Comparison of ENCODE assay signal across 27 cellular contexts in genomic region chr4:169848018-169848417, GRCh38.
"Had no signal": no experiment of that assay in that cellular context is flagged by ENCODE, and none has a peak within 500 bp of the region (broad histone marks: within the 10 kb centered on the region; RNA-seq: fewer than 3 reads in every experiment).

No MANE protein-coding gene starts in this region.

- H3K9me3 ChIP-seq: ovary, psoas muscle, right lobe of liver, sigmoid colon, stomach, thoracic aorta, thyroid gland, tibial nerve, upper lobe of left lung, vagina had no signal

- H3K27ac Mint-ChIP-seq: nephron; neural progenitor cell; progenitor cell of endocrine pancreas; stimulated activated effector memory CD8-positive, alpha-beta T cell treated with anti-CD3 and anti-CD28 coated beads, Interleukin-12 subunit alpha, Interleukin-12 subunit beta, amount 100 ng/mL, for 72 hours; stimulated activated naive B cell treated with anti-CD40 and anti-IgM and Interleukin-4, amounts not matched to agents 10 μg/mL and 1 μg/mL and 100 μg/mL, for 72 hours; stimulated activated naive CD8-positive, alpha-beta T cell treated with anti-CD3 and anti-CD28 coated beads, Interleukin-15, Interleukin-2, amounts not matched to agents 100 ng/mL and 50 ng/mL, for 24 hours had no signal

- H3K36me3 ChIP-seq: neural progenitor cell, ovary, right lobe of liver, sigmoid colon, stomach, thoracic aorta, thyroid gland, tibial nerve, upper lobe of left lung, vagina had no signal

- ATAC-seq: psoas muscle; right cardiac atrium; right lobe of liver; stimulated activated effector memory CD8-positive, alpha-beta T cell treated with anti-CD3 and anti-CD28 coated beads, Interleukin-12 subunit alpha, Interleukin-12 subunit beta, amount 100 ng/mL, for 72 hours; stimulated activated naive B cell treated with anti-CD40 and anti-IgM and Interleukin-4, amounts not matched to agents 10 μg/mL and 1 μg/mL and 100 μg/mL, for 72 hours had no signal

- H3K4me1 Mint-ChIP-seq: neural progenitor cell; stimulated activated effector memory CD8-positive, alpha-beta T cell treated with anti-CD3 and anti-CD28 coated beads, Interleukin-12 subunit alpha, Interleukin-12 subunit beta, amount 100 ng/mL, for 72 hours; stimulated activated naive B cell treated with anti-CD40 and anti-IgM and Interleukin-4, amounts not matched to agents 10 μg/mL and 1 μg/mL and 100 μg/mL, for 72 hours had no signal

- H3K9me3 Mint-ChIP-seq: nephron; neural progenitor cell; stimulated activated effector memory CD8-positive, alpha-beta T cell treated with anti-CD3 and anti-CD28 coated beads, Interleukin-12 subunit alpha, Interleukin-12 subunit beta, amount 100 ng/mL, for 72 hours; stimulated activated naive B cell treated with anti-CD40 and anti-IgM and Interleukin-4, amounts not matched to agents 10 μg/mL and 1 μg/mL and 100 μg/mL, for 72 hours; stimulated activated naive CD8-positive, alpha-beta T cell treated with anti-CD3 and anti-CD28 coated beads, Interleukin-15, Interleukin-2, amounts not matched to agents 100 ng/mL and 50 ng/mL, for 24 hours had no signal

- H3K4me3 Mint-ChIP-seq: nephron; neural progenitor cell; stimulated activated effector memory CD8-positive, alpha-beta T cell treated with anti-CD3 and anti-CD28 coated beads, Interleukin-12 subunit alpha, Interleukin-12 subunit beta, amount 100 ng/mL, for 72 hours; stimulated activated naive B cell treated with anti-CD40 and anti-IgM and Interleukin-4, amounts not matched to agents 10 μg/mL and 1 μg/mL and 100 μg/mL, for 72 hours; stimulated activated naive CD8-positive, alpha-beta T cell treated with anti-CD3 and anti-CD28 coated beads, Interleukin-15, Interleukin-2, amounts not matched to agents 100 ng/mL and 50 ng/mL, for 24 hours had no signal

- DNase-seq: occipital lobe; ovary; posterior cingulate gyrus; psoas muscle; right cardiac atrium; right lobe of liver; sigmoid colon; small intestine; stimulated activated CD4-positive, alpha-beta T cell treated with anti-CD3 and anti-CD28 coated beads, Interleukin-15, amount 100 ng/mL, for 24 hours; stimulated activated CD4-positive, alpha-beta T cell treated with anti-CD3 and anti-CD28 coated beads, Interleukin-2, amount 100 ng/mL, for 24 hours; stimulated activated CD4-positive, alpha-beta T cell treated with anti-CD3 and anti-CD28 coated beads, Interleukin-2, amount 100 ng/mL, for 48 hours; stimulated activated CD4-positive, alpha-beta T cell treated with anti-CD3 and anti-CD28 coated beads, Interleukin-4, amount 100 ng/mL, for 24 hours; stimulated activated naive B cell treated with anti-CD40 and anti-IgM and Interleukin-4, amounts not matched to agents 10 μg/mL and 1 μg/mL and 100 μg/mL, for 72 hours; stimulated activated naive CD4-positive, alpha-beta T cell treated with Interleukin-2 at 50 U/mL for 16 hours; stomach; thyroid gland; trophoblast cell; upper lobe of left lung had no signal

- H3K4me1 ChIP-seq: neural progenitor cell, parathyroid adenoma, psoas muscle, right lobe of liver, sigmoid colon, stomach, tibial nerve, upper lobe of left lung, vagina had no signal

- H3K27me3 Mint-ChIP-seq: progenitor cell of endocrine pancreas had no signal

- H3K4me3 ChIP-seq: neural progenitor cell, ovary, psoas muscle, right lobe of liver, sigmoid colon, stomach, thoracic aorta, thyroid gland, tibial nerve, upper lobe of left lung, vagina had no signal

- H3K36me3 Mint-ChIP-seq: neural progenitor cell; stimulated activated effector memory CD8-positive, alpha-beta T cell treated with anti-CD3 and anti-CD28 coated beads, Interleukin-12 subunit alpha, Interleukin-12 subunit beta, amount 100 ng/mL, for 72 hours; stimulated activated naive B cell treated with anti-CD40 and anti-IgM and Interleukin-4, amounts not matched to agents 10 μg/mL and 1 μg/mL and 100 μg/mL, for 72 hours had no signal
